ENCODE assay signal across 15 cellular contexts in genomic region chr17:79984877-79985276, GRCh38.
"Had no signal": no experiment of that assay in that cellular context is flagged by ENCODE, and none has a peak within 500 bp of the region (broad histone marks: within the 10 kb centered on the region; RNA-seq: fewer than 3 reads in every experiment).

No MANE protein-coding gene starts in this region.

- H3K27me3 Mint-ChIP-seq: stimulated activated memory B cell treated with anti-CD40 and anti-IgM and Interleukin-4, amounts not matched to agents 10 μg/mL and 1 μg/mL and 100 μg/mL, for 72 hours had no signal

- FAIRE-seq: frontal cortex had no signal

- H3K27ac Mint-ChIP-seq: stimulated activated memory B cell treated with anti-CD40 and anti-IgM and Interleukin-4, amounts not matched to agents 10 μg/mL and 1 μg/mL and 100 μg/mL, for 72 hours; T-helper 1 cell treated with Interleukin-12 subunit alpha and Interleukin-12 subunit beta and Interleukin-4 antibody, amounts not matched to agents 30 μg/mL and 1 μg/mL, for 36 hours had no signal

- H3K9me3 Mint-ChIP-seq: neural progenitor cell; stimulated activated memory B cell treated with anti-CD40 and anti-IgM and Interleukin-4, amounts not matched to agents 10 μg/mL and 1 μg/mL and 100 μg/mL, for 72 hours; T-helper 1 cell treated with Interleukin-12 subunit alpha and Interleukin-12 subunit beta and Interleukin-4 antibody, amounts not matched to agents 30 μg/mL and 1 μg/mL, for 36 hours had no signal

- H3K36me3 ChIP-seq: cardiac muscle cell, heart left ventricle, neural progenitor cell, tibial nerve had no signal

- H3K4me3 ChIP-seq: cardiac muscle cell, coronary artery, heart left ventricle, neural progenitor cell, tibial nerve had no signal

- H3K36me3 Mint-ChIP-seq: stimulated activated memory B cell treated with anti-CD40 and anti-IgM and Interleukin-4, amounts not matched to agents 10 μg/mL and 1 μg/mL and 100 μg/mL, for 72 hours had no signal

- ATAC-seq: heart left ventricle; left lobe of liver; SK-N-SH treated with all-trans-retinoic acid at 6 μM for 48 hours; stimulated activated memory B cell treated with anti-CD40 and anti-IgM and Interleukin-4, amounts not matched to agents 10 μg/mL and 1 μg/mL and 100 μg/mL, for 72 hours had no signal

- DNase-seq: activated CD4-positive, alpha-beta T cell treated with anti-CD3 and anti-CD28 coated beads, Interleukin-2, amount 50 U/mL, for 1 hour; activated gamma-delta T cell treated with Interleukin-2 at 50 U/mL for 16 hours; activated T-cell treated with anti-CD3 and anti-CD28 coated beads, Interleukin-2, amount 50 U/mL, for 48 hours; effector CD8-positive, alpha-beta T cell; heart left ventricle; stimulated activated CD4-positive, alpha-beta T cell treated with anti-CD3 and anti-CD28 coated beads, Interleukin-1b, Interleukin-23, amount 100 ng/mL, for 48 hours had no signal

- H3K4me3 Mint-ChIP-seq: neural progenitor cell; stimulated activated memory B cell treated with anti-CD40 and anti-IgM and Interleukin-4, amounts not matched to agents 10 μg/mL and 1 μg/mL and 100 μg/mL, for 72 hours; T-helper 1 cell treated with Interleukin-12 subunit alpha and Interleukin-12 subunit beta and Interleukin-4 antibody, amounts not matched to agents 30 μg/mL and 1 μg/mL, for 36 hours had no signal

- H3K9me3 ChIP-seq: heart left ventricle, tibial nerve had no signal
